Comparison of ENCODE assay signal across 21 cellular contexts in genomic region chr11:74282421-74282820, GRCh38. TPM values are rescaled to one million over a fixed set of nuclear protein-coding genes. Genes with fewer than 3 reads are reported as not detected.
A peak's percentile ranks its signal among the peaks of the same experiment; 100 is the strongest.
DNase-seq lines count a peak whose midpoint lies in the region; ATAC-seq, FAIRE-seq and TF ChIP-seq lines count a peak whose summit lies in the region.
"Had no signal": no experiment of that assay in that cellular context is flagged by ENCODE, and none has a peak within 500 bp of the region (broad histone marks: within the 10 kb centered on the region; RNA-seq: fewer than 3 reads in every experiment).

No MANE protein-coding gene starts in this region.

- no peaks in the 10 kb centered on the region for H3K9me3 ChIP-seq in GM23248 (ENCODE audit: low read depth)
- no peaks in the 10 kb centered on the region for H3K9me3 ChIP-seq in upper lobe of right lung
- no peaks in the 10 kb centered on the region for H3K9me3 ChIP-seq in gastrocnemius medialis
- H3K9me3 ChIP-seq in tibial nerve, result no peaks in the 10 kb centered on the region
- H3K9me3 ChIP-seq: MG63 had no signal

- peaks cover 46% of the 10 kb centered on the region for H3F3A ChIP-seq in GM23248 (ENCODE audit: insufficient read depth)

- no peaks in the 10 kb centered on the region for H3K27me3 ChIP-seq in GM23248 (replicated peaks; ENCODE audit: insufficient read depth)
- H3K27me3 ChIP-seq in upper lobe of right lung, result no peaks in the 10 kb centered on the region
- H3K27me3 ChIP-seq in gastrocnemius medialis, result no peaks in the 10 kb centered on the region
- no peaks in the 10 kb centered on the region for H3K27me3 ChIP-seq in tibial nerve
- H3K27me3 ChIP-seq: MG63 had no signal

- no peak for TF ChIP-seq POLR2A in gastrocnemius medialis (IDR thresholded peaks at IDR 0.05)
- TF ChIP-seq POLR2A in tibial nerve (IDR thresholded peaks at IDR 0.05), result no peak

- no peak overlapping the region for H3K4me2 ChIP-seq in GM23248 (ENCODE audit: unreplicated experiment)

- H3K9me2 ChIP-seq in GM23248 (ENCODE audit: insufficient read depth), result no peaks in the 10 kb centered on the region

- FAIRE-seq in frontal cortex (lab: Jason Lieb, UNC), result no peak
- FAIRE-seq: GM12878, H1 had no signal

- no peaks in the 10 kb centered on the region for H4K20me1 ChIP-seq in GM23248 (ENCODE audit: insufficient read depth)

- DNase-seq in DMS53 treated with DMSO at 0.1 percent for 48 hours (lab: John Stamatoyannopoulos, UW; ENCODE audit: unreplicated experiment), result peak; percentile 24
- DNase-seq in GM23248, result peak; percentile 3
- DNase-seq in fibroblast of gingiva (ENCODE audit: low read depth), result peak; percentile 51
- peak; percentile 72 for DNase-seq in upper lobe of right lung
- no peak for DNase-seq in gastrocnemius medialis
- no peak for DNase-seq in frontal cortex (ENCODE audit: low spot score in 2 of 2)
- DNase-seq in tibial nerve (ENCODE audit: low spot score in 2 of 2), result no peak
- DNase-seq: ACHN, Calu3, EL, GDM1, HCEC 1CT, KG1, MG63, NCI-H1930, NCI-H748 treated with DMSO at 0.1 percent for 48 hours, SHP77, T-cell had no signal

- intact Hi-C loops in upper lobe of right lung (cut with DNase I), result no loop called here
- intact Hi-C loops in gastrocnemius medialis (cut with DNase I; ENCODE audit: low total_unique reads), result no loop called here

- TF ChIP-seq CTCF in upper lobe of right lung (IDR thresholded peaks at IDR 0.05) (no peak), gastrocnemius medialis (IDR thresholded peaks at IDR 0.05 in 4 of 5, conservative IDR thresholded peaks at IDR 0.05 in 1 of 5) (no peak), tibial nerve (IDR thresholded peaks at IDR 0.05) (no peak)

- H3K9ac ChIP-seq in GM23248, result no peak overlapping the region

- WGBS in GM23248 (ENCODE audit: low coverage in 1 of 2, low lambda C conversion rate in 2 of 2, missing lambda C conversion rate in 2 of 2), 2 experiments, result 77 to 81% methylated on average over 3 of the region's 3 CpGs
- WGBS in tibial nerve, 2 donors, result 76 to 86% methylated on average over 3 of the region's 3 CpGs

- H3K4me1 ChIP-seq in GM23248 (ENCODE audit: insufficient read depth), result peaks cover 34% of the 10 kb centered on the region
- peaks cover 3% of the 10 kb centered on the region for H3K4me1 ChIP-seq in upper lobe of right lung
- no peaks in the 10 kb centered on the region for H3K4me1 ChIP-seq in gastrocnemius medialis
- H3K4me1 ChIP-seq in tibial nerve, result no peaks in the 10 kb centered on the region

- TF ChIP-seq EP300 in tibial nerve (IDR thresholded peaks at IDR 0.05), result no peak

- H3K27ac ChIP-seq in GM23248, result 0 out of 2 replicates have a peak overlapping the region, but pooled peaks have one; percentile 14
- no peak overlapping the region for H3K27ac ChIP-seq in upper lobe of right lung
- H3K27ac ChIP-seq in gastrocnemius medialis, result no peak overlapping the region
- no peak overlapping the region for H3K27ac ChIP-seq in tibial nerve
- H3K27ac ChIP-seq: RWPE1 had no signal

- H2AFZ ChIP-seq in GM23248, result no peak overlapping the region

- H3K79me2 ChIP-seq in GM23248 (ENCODE audit: insufficient read depth), result no peaks in the 10 kb centered on the region

- H3K4me3 ChIP-seq in GM23248, result no peak overlapping the region
- H3K4me3 ChIP-seq in upper lobe of right lung, result no peak overlapping the region
- no peak overlapping the region for H3K4me3 ChIP-seq in gastrocnemius medialis
- H3K4me3 ChIP-seq in tibial nerve, result no peak overlapping the region
- H3K4me3 ChIP-seq: GM12878, MG63 had no signal

- in situ Hi-C loops in GM23248 (cut with MboI) (no loop called here), gastrocnemius medialis (cut with MboI; ENCODE audit: low sequenced_read_pairs in 4 of 4) (no loop called here)

- ATAC-seq in upper lobe of right lung (peak; percentile 88), gastrocnemius medialis (no peak)
- ATAC-seq: GM12878 had no signal

- no peaks in the 10 kb centered on the region for H3K36me3 ChIP-seq in GM23248 (ENCODE audit: low read depth)
- no peaks in the 10 kb centered on the region for H3K36me3 ChIP-seq in upper lobe of right lung
- H3K36me3 ChIP-seq in gastrocnemius medialis, result no peaks in the 10 kb centered on the region
- no peaks in the 10 kb centered on the region for H3K36me3 ChIP-seq in tibial nerve
- H3K36me3 ChIP-seq: MG63 had no signal

RNA-seq across cellular contexts. Expression of gene P4HA3, which starts 29.0 kb away (rescaled TPM):
- 24.3 and 26.4 TPM in 2 replicates for total RNA-seq in GM23248 (2014; rRNA removed; shearing (Covaris generic))
- 30.6 and 34.8 TPM in 2 replicates for polyA plus RNA-seq in GM23248 (2016; fragmentation: Nextera tagmentation; extraction: Ambion mirVana)
- total RNA-seq in upper lobe of right lung (0.96 TPM), gastrocnemius medialis (under 1 TPM in 1 of 4 donors, not detected in 3; 0.09 TPM), frontal cortex (0.41 TPM), tibial nerve (1 to 10 TPM in 1 of 4 donors, not detected in 3; 1.4 TPM)
- total RNA-seq: Calu3, GM12878, H1, T-cell had no signal

Comparison
In these comparisons a context has a peak if more than half of its experiments do, and no peak if none do; other contexts are left out.
1. DNase-seq: peak in DMS53 treated with DMSO at 0.1 percent for 48 hours (single experiment), GM23248 (single experiment), fibroblast of gingiva (single experiment) and upper lobe of right lung (single experiment); none in gastrocnemius medialis (0 of 2), frontal cortex (0 of 2) and tibial nerve (0 of 2).
2. RNA of gene P4HA3, which starts 29.0 kb away (total RNA-seq): 24.3 to 26.4 TPM in GM23248; 0.96 TPM in upper lobe of right lung (single experiment), 0.41 TPM in frontal cortex (single experiment), 0.09 TPM in gastrocnemius medialis and 1.4 TPM in tibial nerve; every median in the first group is over 10 times any median in the second.